ENCODE assay signal across 1 cellular context in genomic region chr11:37786214-37786755, GRCh38.
TF ChIP-seq lines count a peak whose summit lies in the region.

No MANE protein-coding gene starts in this region.

TF ChIP-seq in GM23338, 12 proteins besides CTCF, POLR2A, EP300 and RAD21 (continued from another document):
- no peak for TF ChIP-seq ZNF462 (CRISPR knock-in tag; IDR thresholded peaks at IDR 0.05)
- no peak for TF ChIP-seq JUNB (IDR thresholded peaks at IDR 0.05; ENCODE audit: unreplicated experiment)
- no peak for TF ChIP-seq POLR2AphosphoS5 (IDR thresholded peaks at IDR 0.05; ENCODE audit: low read depth)
- no peak for TF ChIP-seq CREB1 (CRISPR knock-in tag; IDR thresholded peaks at IDR 0.05; ENCODE audit: low read depth)
- TF ChIP-seq STAT1 (IDR thresholded peaks at IDR 0.05; ENCODE audit: unreplicated experiment): no peak
- no peak for TF ChIP-seq ZNF114 (CRISPR knock-in tag; IDR thresholded peaks at IDR 0.05)
TF ChIP-seq in GM23338: peak in this region for 0.
